ENCODE assay signal across 11 cellular contexts in the genomic region with DNA sequence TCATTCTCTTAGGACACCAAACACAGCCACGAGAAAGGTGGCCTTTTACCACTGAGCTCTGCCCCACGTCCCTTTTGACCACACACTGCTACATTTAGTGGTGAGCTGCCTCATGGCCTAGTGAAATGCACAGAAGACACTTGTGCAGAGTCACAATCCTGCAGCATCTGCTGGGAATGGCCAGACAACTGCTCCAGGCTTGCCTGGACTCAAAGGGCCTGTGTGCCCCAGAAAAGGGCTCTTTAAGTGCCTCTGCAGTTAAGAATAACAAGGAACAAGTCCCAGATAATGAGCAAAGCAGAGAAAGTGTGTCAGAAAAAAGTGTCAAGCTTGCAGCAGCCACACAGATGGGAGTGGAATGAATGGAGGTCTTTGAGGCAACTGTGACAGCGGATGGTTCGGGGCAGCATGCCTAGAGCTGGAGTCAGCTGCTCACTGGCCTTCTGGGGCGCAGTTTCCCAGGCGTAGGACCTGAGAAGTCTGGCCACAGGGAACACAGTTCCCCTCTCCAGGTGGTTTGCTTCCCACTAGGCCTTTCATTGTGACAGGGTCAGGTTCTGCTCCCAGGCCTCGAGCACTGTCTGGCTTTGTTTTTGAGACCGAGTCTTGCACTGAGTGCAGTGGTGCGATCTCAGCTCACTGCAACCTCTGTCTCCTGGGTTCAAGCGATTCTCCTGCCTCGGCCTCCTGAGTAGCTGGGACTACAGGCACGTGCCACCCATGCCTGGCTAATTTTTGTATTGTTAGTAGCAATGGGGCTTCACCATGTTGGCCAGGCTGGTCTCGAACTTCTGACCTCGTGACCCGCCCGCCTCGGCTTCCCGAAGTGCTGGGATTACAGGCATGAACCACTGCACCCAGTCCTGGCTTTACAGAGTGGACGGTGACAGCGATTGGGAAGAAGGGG. TPM values are rescaled to one million over a fixed set of nuclear protein-coding genes. Genes with fewer than 3 reads are reported as not detected.
DNase-seq lines count a peak whose midpoint lies in the region; ATAC-seq and TF ChIP-seq lines count a peak whose summit lies in the region.
"Had no signal": no experiment of that assay in that cellular context is flagged by ENCODE, and none has a peak within 500 bp of the region (broad histone marks: within the 10 kb centered on the region; RNA-seq: fewer than 3 reads in every experiment).

No MANE protein-coding gene starts in this region.

- H3K27ac ChIP-seq in DOHH2 (ENCODE audit: low read depth, low read length), result peak overlapping the region; percentile 94
- H3K27ac ChIP-seq in OCI-LY1 (ENCODE audit: low read depth, low read length, poor library complexity, severe bottlenecking), result peak overlapping the region; percentile 95
- no peak overlapping the region for H3K27ac ChIP-seq in uterus

- H3K9me2 ChIP-seq in DOHH2 (replicated peaks; ENCODE audit: control insufficient read depth, low read length), result no peaks in the 10 kb centered on the region
- H3K9me2 ChIP-seq in OCI-LY1 (ENCODE audit: low read depth, low read length), result no peaks in the 10 kb centered on the region

- H3K4me1 ChIP-seq in DOHH2 (ENCODE audit: control insufficient read depth, low read length), result peaks cover 73% of the 10 kb centered on the region
- peaks cover 56% of the 10 kb centered on the region for H3K4me1 ChIP-seq in OCI-LY1 (ENCODE audit: insufficient read depth, low read length, severe bottlenecking)
- H3K4me1 ChIP-seq in uterus, result peaks cover 14 to 19% of the 10 kb centered on the region in 2 donors

- TF ChIP-seq CTCF in DOHH2 (IDR thresholded peaks at IDR 0.05; ENCODE audit: low read depth, low read length, poor library complexity, severe bottlenecking), result no peak
- no peak for TF ChIP-seq CTCF in OCI-LY1 (IDR thresholded peaks at IDR 0.05; ENCODE audit: low read length)
- no peak for TF ChIP-seq CTCF in uterus (IDR thresholded peaks at IDR 0.05)

- H3K4me2 ChIP-seq in DOHH2 (ENCODE audit: low read length) (peak overlapping the region; percentile 99), OCI-LY1 (ENCODE audit: low read length) (peak overlapping the region; percentile 98)

- H3K79me2 ChIP-seq in DOHH2 (ENCODE audit: control insufficient read depth, low read length) (peaks cover 100% of the 10 kb centered on the region), OCI-LY1 (ENCODE audit: insufficient read depth, low read length) (peaks cover 77% of the 10 kb centered on the region)

- no peak overlapping the region for H2AFZ ChIP-seq in OCI-LY1 (ENCODE audit: low read length)

- H3K9ac ChIP-seq in OCI-LY1 (ENCODE audit: low read length), result peak overlapping the region; percentile 97; the same call in 1 of the 2 replicates

- DNase-seq in hippocampal formation (lab: John Stamatoyannopoulos, UW), result peak; percentile 80 to 90
- DNase-seq in putamen (ENCODE audit: low spot score), result peak; percentile 87
- DNase-seq in iPS-NIHi11 (ENCODE audit: low spot score), result no peak
- no peak for DNase-seq in activated CD4-positive, CD25-positive, alpha-beta regulatory T cell (lab: John Stamatoyannopoulos, UW)
- DNase-seq in uterus, result no peak
- DNase-seq: NCI-H1105 treated with DMSO at 0.1 percent for 48 hours, NCI-H748 treated with DMSO at 0.1 percent for 48 hours, right cardiac atrium had no signal

- H3K4me3 ChIP-seq in DOHH2 (ENCODE audit: low read length) (peak overlapping the region; percentile 82), OCI-LY1 (ENCODE audit: low read depth, low read length, poor library complexity, severe bottlenecking) (peak overlapping the region; percentile 95), uterus (no peak overlapping the region)

- no peak for TF ChIP-seq POLR2A in uterus (IDR thresholded peaks at IDR 0.05)

- H4K20me1 ChIP-seq in DOHH2 (ENCODE audit: control insufficient read depth, insufficient read depth, low read depth, low read length), result peaks cover 47% of the 10 kb centered on the region
- H4K20me1 ChIP-seq in OCI-LY1 (ENCODE audit: insufficient read depth, low read length), result no peaks in the 10 kb centered on the region

- H3K9me3 ChIP-seq in DOHH2 (ENCODE audit: control insufficient read depth, insufficient read depth, low read length) (no peaks in the 10 kb centered on the region), OCI-LY1 (ENCODE audit: low read length) (no peaks in the 10 kb centered on the region), uterus (no peaks in the 10 kb centered on the region)

- H3K36me3 ChIP-seq in DOHH2 (ENCODE audit: control insufficient read depth, low read length), result peaks cover 97% of the 10 kb centered on the region
- peaks cover 56% of the 10 kb centered on the region for H3K36me3 ChIP-seq in OCI-LY1 (ENCODE audit: insufficient read depth, low read length)
- no peaks in the 10 kb centered on the region for H3K36me3 ChIP-seq in uterus

- H3F3A ChIP-seq in DOHH2 (ENCODE audit: control insufficient read depth, insufficient read depth) (peaks cover 23% of the 10 kb centered on the region), OCI-LY1 (ENCODE audit: insufficient read depth, low read length) (no peaks in the 10 kb centered on the region)

- no peak for ATAC-seq in GM19395 (IDR thresholded peaks at IDR 0.05; ENCODE audit: unreplicated experiment)
- ATAC-seq: right cardiac atrium had no signal

- H3K27me3 ChIP-seq in DOHH2 (ENCODE audit: control insufficient read depth, low read length) (no peaks in the 10 kb centered on the region), OCI-LY1 (ENCODE audit: insufficient read depth, low read length) (no peaks in the 10 kb centered on the region), uterus (no peaks in the 10 kb centered on the region)

- intact Hi-C loops in uterus (cut with DNase I; ENCODE audit: low total_unique reads), result no loop called here

RNA-seq across cellular contexts. Expression of a gene that starts 5.0 kb away (rescaled TPM):
- total RNA-seq in uterus, result 100 to 1,000 TPM in 1 of 4 donors, 10 to 100 TPM in 3; 17.1 to 147 (median 33.8) TPM

Comparison
In these comparisons a context has a peak if more than half of its experiments do, and no peak if none do; other contexts are left out.
1. H3K27ac ChIP-seq: peak in DOHH2 (single experiment) and OCI-LY1 (single experiment); none in uterus (0 of 2).
2. H3K4me3 ChIP-seq: peak in DOHH2 (single experiment) and OCI-LY1 (single experiment); none in uterus (0 of 2).
3. DNase-seq: peak in hippocampal formation (2 of 2) and putamen (single experiment); none in iPS-NIHi11 (single experiment), activated CD4-positive, CD25-positive, alpha-beta regulatory T cell (0 of 4) and uterus (0 of 2).